ENCODE assay signal across 3 cellular contexts in the genomic region with DNA sequence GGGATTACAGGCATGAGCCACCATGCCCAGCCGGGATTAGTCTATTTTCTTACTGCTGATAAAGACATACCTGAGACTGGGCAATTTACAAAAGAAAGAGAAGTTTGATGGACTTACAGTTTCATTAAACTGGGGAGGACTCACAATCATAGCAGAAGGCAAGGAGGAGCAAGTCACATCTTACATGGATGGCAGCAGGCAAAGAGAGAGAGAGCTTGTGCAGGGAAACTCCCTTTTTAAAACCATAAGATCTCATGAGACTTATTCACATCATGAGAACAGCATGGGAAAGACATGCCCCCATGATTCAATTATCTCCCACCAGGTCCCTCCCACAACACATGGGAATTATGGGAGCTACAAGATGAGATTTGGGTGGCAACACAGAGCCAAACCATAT. TPM values are rescaled to one million over a fixed set of nuclear protein-coding genes. Genes with fewer than 3 reads are reported as not detected.
"Had no signal": no experiment of that assay in that cellular context is flagged by ENCODE, and none has a peak within 500 bp of the region (broad histone marks: within the 10 kb centered on the region; RNA-seq: fewer than 3 reads in every experiment).

No MANE protein-coding gene starts in this region.

RNA-seq across cellular contexts. Expression of a gene that starts 48.9 kb away (rescaled TPM):
- total RNA-seq: LHCN-M2, MCF 10A, NCI-H460 had no signal
